In genomic region chr7:106814887-106815286, GRCh38 we compare ENCODE assay signal across 1 cellular context.
TF ChIP-seq lines count a peak whose summit lies in the region.

No MANE protein-coding gene starts in this region.

TF ChIP-seq in K562, 482 proteins besides CTCF, POLR2A, EP300 and RAD21 (continued from another document and continues in another):
- TF ChIP-seq ESRRA (IDR thresholded peaks at IDR 0.05; ENCODE audit: borderline replicate concordance, low read depth) (no peak), ZNF586 (CRISPR knock-in tag; conservative IDR thresholded peaks at IDR 0.05) (no peak), MAX (CRISPR knock-in tag; IDR thresholded peaks at IDR 0.05) (no peak), HCFC1 (IDR thresholded peaks at IDR 0.05; ENCODE audit: low read depth, low read length) (no peak), NCOR1 (IDR thresholded peaks at IDR 0.05) (no peak), ZNF561 (CRISPR knock-in tag; conservative IDR thresholded peaks at IDR 0.05) (no peak), NR3C1 (CRISPR knock-in tag; IDR thresholded peaks at IDR 0.05) (no peak), ARNT (IDR thresholded peaks at IDR 0.05) (no peak), MTF1 (CRISPR knock-in tag; IDR thresholded peaks at IDR 0.05; ENCODE audit: borderline replicate concordance) (0 out of 2 replicates have a peak, but pooled peaks have one; percentile 29), CBX2 (IDR thresholded peaks at IDR 0.05; ENCODE audit: insufficient read depth, low read length, poor library complexity, severe bottlenecking) (no peak), PRPF4 (IDR thresholded peaks at IDR 0.05; ENCODE audit: insufficient read depth, low read depth, low read length, poor library complexity, severe bottlenecking) (no peak), RBM17 (IDR thresholded peaks at IDR 0.05; ENCODE audit: borderline replicate concordance, low read depth, low read length) (no peak), SRSF1 (IDR thresholded peaks at IDR 0.05; ENCODE audit: low read depth, low read length) (no peak), NFE2 (IDR thresholded peaks at IDR 0.05; ENCODE audit: low read depth) (no peak), IRF9 (tag; IDR thresholded peaks at IDR 0.05) (no peak; the same call in 1 of the 2 replicates), KDM2B (CRISPR knock-in tag; IDR thresholded peaks at IDR 0.05) (no peak), PHTF2 (CRISPR knock-in tag; IDR thresholded peaks at IDR 0.05) (no peak), HLTF (IDR thresholded peaks at IDR 0.05) (no peak), ZNF695 (CRISPR knock-in tag; IDR thresholded peaks at IDR 0.05) (no peak), NFE2L1 (tag; IDR thresholded peaks at IDR 0.05; ENCODE audit: borderline replicate concordance, low read depth) (no peak), ZNF780A (CRISPR knock-in tag; IDR thresholded peaks at IDR 0.05) (no peak), BCLAF1 (IDR thresholded peaks at IDR 0.05; ENCODE audit: borderline replicate concordance in 1 of 2, control insufficient read depth in 1 of 2, low read depth in 2 of 2, low read length in 1 of 2) (no peak), TSHZ1 (CRISPR knock-in tag; IDR thresholded peaks at IDR 0.05) (0 out of 2 replicates have a peak, but pooled peaks have one; percentile 52), FOXA1 (IDR thresholded peaks at IDR 0.05; ENCODE audit: borderline replicate concordance) (no peak), FOXP4 (CRISPR knock-in tag; IDR thresholded peaks at IDR 0.05; ENCODE audit: borderline replicate concordance) (no peak), ETS1 (conservative IDR thresholded peaks at IDR 0.05; ENCODE audit: control insufficient read depth, low read depth, low read length) (no peak), MECOM (CRISPR knock-in tag; IDR thresholded peaks at IDR 0.05) (peak; percentile 87), MXI1 (IDR thresholded peaks at IDR 0.05; ENCODE audit: low read depth, low read length) (no peak), KHSRP (IDR thresholded peaks at IDR 0.05) (no peak), SMARCB1 (IDR thresholded peaks at IDR 0.05; ENCODE audit: insufficient read length, low read depth) (no peak), NONO (IDR thresholded peaks at IDR 0.05; ENCODE audit: low read depth in 2 of 2, low read length in 1 of 2) (no peak), DPF2 (IDR thresholded peaks at IDR 0.05) (no peak), ZC3H11A (IDR thresholded peaks at IDR 0.05; ENCODE audit: low read depth, low read length) (no peak), POLR2G (IDR thresholded peaks at IDR 0.05; ENCODE audit: low read depth, low read length) (no peak), ZNF184 (CRISPR knock-in tag; IDR thresholded peaks at IDR 0.05) (no peak), NBN (IDR thresholded peaks at IDR 0.05; ENCODE audit: low read depth) (no peak), XRCC3 (IDR thresholded peaks at IDR 0.05) (no peak), STAT5B (CRISPR knock-in tag; IDR thresholded peaks at IDR 0.05) (no peak), CBFA2T2 (conservative IDR thresholded peaks at IDR 0.05) (no peak)
- TF ChIP-seq, protein P1, sequence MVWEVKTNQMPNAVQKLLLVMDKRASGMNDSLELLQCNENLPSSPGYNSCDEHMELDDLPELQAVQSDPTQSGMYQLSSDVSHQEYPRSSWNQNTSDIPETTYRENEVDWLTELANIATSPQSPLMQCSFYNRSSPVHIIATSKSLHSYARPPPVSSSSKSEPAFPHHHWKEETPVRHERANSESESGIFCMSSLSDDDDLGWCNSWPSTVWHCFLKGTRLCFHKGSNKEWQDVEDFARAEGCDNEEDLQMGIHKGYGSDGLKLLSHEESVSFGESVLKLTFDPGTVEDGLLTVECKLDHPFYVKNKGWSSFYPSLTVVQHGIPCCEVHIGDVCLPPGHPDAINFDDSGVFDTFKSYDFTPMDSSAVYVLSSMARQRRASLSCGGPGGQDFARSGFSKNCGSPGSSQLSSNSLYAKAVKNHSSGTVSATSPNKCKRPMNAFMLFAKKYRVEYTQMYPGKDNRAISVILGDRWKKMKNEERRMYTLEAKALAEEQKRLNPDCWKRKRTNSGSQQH (CRISPR knock-in tag; IDR thresholded peaks at IDR 0.05), result peak; percentile 93
- TF ChIP-seq, protein P2, sequence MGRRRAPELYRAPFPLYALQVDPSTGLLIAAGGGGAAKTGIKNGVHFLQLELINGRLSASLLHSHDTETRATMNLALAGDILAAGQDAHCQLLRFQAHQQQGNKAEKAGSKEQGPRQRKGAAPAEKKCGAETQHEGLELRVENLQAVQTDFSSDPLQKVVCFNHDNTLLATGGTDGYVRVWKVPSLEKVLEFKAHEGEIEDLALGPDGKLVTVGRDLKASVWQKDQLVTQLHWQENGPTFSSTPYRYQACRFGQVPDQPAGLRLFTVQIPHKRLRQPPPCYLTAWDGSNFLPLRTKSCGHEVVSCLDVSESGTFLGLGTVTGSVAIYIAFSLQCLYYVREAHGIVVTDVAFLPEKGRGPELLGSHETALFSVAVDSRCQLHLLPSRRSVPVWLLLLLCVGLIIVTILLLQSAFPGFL (CRISPR knock-in tag; IDR thresholded peaks at IDR 0.05), result no peak
- TF ChIP-seq, protein P3, sequence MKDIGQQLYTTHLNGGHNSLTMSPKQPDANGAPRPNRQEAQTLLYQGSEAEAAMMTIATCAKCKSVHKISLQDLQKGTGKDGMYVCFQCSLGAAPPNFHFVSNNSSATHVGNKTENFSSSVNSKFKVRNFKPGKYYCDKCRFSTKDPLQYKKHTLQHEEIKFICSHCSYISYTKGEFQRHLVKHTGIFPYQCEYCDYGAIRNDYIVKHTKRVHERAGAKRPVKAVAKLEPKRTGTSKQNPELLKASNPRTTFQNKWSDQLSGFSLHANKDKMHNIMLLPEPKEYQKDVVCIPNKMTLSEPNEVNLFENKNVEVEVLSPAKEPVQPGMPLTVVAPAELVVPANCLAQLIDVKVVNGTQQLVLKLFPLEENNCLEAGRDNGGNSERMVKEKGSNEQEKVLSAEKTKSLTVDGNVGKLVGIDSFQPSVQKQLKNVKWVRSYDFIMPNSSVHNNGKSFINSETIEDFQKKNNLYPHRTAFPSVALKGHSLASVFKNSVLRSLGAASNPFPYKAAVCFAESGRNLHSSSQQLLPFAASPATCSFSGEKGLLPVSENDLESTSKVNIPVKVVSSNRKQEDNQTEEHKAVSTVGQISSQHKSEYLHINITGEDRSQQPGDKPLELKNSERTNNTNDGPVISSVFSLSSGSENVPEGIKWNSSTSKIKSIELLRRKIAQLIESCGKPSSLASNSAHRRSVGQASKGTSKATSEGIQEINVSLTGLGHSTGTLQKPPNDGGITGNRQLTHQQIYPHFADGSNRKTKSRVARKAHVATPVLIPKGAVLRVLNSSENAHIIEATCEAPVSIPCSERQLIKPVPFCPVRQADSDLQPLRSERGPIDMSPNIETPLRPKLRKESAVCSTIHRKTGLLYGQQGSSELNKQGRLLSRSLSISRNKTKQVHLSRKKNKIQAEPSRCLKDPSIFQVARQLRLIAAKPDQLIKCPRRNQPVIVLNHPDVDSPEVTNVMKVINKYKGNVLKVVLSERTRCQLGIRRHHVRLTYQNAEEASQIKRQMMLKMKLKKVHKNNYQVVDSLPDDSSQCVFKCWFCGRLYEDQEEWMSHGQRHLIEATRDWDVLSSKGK (CRISPR knock-in tag; IDR thresholded peaks at IDR 0.05), result no peak
- TF ChIP-seq, protein P4, sequence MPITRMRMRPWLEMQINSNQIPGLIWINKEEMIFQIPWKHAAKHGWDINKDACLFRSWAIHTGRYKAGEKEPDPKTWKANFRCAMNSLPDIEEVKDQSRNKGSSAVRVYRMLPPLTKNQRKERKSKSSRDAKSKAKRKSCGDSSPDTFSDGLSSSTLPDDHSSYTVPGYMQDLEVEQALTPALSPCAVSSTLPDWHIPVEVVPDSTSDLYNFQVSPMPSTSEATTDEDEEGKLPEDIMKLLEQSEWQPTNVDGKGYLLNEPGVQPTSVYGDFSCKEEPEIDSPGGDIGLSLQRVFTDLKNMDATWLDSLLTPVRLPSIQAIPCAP (CRISPR knock-in tag; IDR thresholded peaks at IDR 0.05; ENCODE audit: borderline replicate concordance), result no peak
